Comparison of ENCODE assay signal across 26 cellular contexts in genomic region chrX:3076416-3076991, GRCh38. TPM values are rescaled to one million over a fixed set of nuclear protein-coding genes. Genes with fewer than 3 reads are reported as not detected.
DNase-seq lines count a peak whose midpoint lies in the region; ATAC-seq and TF ChIP-seq lines count a peak whose summit lies in the region.
"Had no signal": no experiment of that assay in that cellular context is flagged by ENCODE, and none has a peak within 500 bp of the region (broad histone marks: within the 10 kb centered on the region; RNA-seq: fewer than 3 reads in every experiment).

No MANE protein-coding gene starts in this region.

- peak; percentile 24 for DNase-seq in Calu3
- peak; percentile 15 for DNase-seq in H7
- peak; percentile 84 for DNase-seq in endodermal cell
- DNase-seq in islet precursor cell: peak; percentile 72
- no peak for DNase-seq in DMS 273 (lab: John Stamatoyannopoulos, UW; ENCODE audit: unreplicated experiment)
- DNase-seq in CD14-positive monocyte (ENCODE audit: low spot score): no peak
- no peak for DNase-seq in SJCRH30
- DNase-seq: 8988T; CD4-positive, CD25-positive, alpha-beta regulatory T cell; DMS53; GF-D8; HFFc6; Kasumi-1; NCI-H1092 treated with DMSO at 0.1 percent for 48 hours; NCI-H1436; NCI-H187 treated with DMSO at 0.1 percent for 48 hours; NCI-H2107; NCI-H524 treated with DMSO at 0.1 percent for 48 hours; Right ventricle myocardium superior; RPMI8226 had no signal

- no peaks in the 10 kb centered on the region for H3K36me3 Mint-ChIP-seq in Calu3 (ENCODE audit: insufficient read depth, unreplicated experiment)
- no peaks in the 10 kb centered on the region for H3K36me3 Mint-ChIP-seq in endodermal cell (ENCODE audit: low read depth)
- no peaks in the 10 kb centered on the region for H3K36me3 Mint-ChIP-seq in CD14-positive monocyte
- H3K36me3 Mint-ChIP-seq: CD4-positive, CD25-positive, alpha-beta regulatory T cell had no signal

- 76 to 100% methylated on average over 5 to 19 of the region's 21 CpGs for WGBS in endodermal cell (ENCODE audit: insufficient coverage in 1 of 2, insufficient read length in 1 of 2), 2 experiments

- H3K9me3 Mint-ChIP-seq in Calu3 (ENCODE audit: low read depth, unreplicated experiment) (no peaks in the 10 kb centered on the region), endodermal cell (no peaks in the 10 kb centered on the region), CD14-positive monocyte (peaks cover 0 to 3% (median 0%) of the 10 kb centered on the region in 7 donors)
- H3K9me3 Mint-ChIP-seq: HFFc6 had no signal

- BruUV-seq in Calu3 (replicated peaks; lab: Mats Ljungman, UMichigan): no TSS peak

- intact Hi-C loops in Calu3 (cut with micrococcal nuclease; ENCODE audit: unreplicated experiment): no loop called here
- intact Hi-C loops in CD14-positive monocyte (cut with micrococcal nuclease): no loop called here

- H3K4me3 ChIP-seq in H7 (ENCODE audit: insufficient read depth, low read depth, low read length): no peak overlapping the region
- no peak overlapping the region for H3K4me3 ChIP-seq in endodermal cell (ENCODE audit: low read length)
- no peak overlapping the region for H3K4me3 ChIP-seq in SJCRH30
- H3K4me3 ChIP-seq: HAP-1 had no signal

- H3K27ac ChIP-seq in endodermal cell (ENCODE audit: low read depth, low read length): no peak overlapping the region
- H3K27ac ChIP-seq in SJCRH30: no peak overlapping the region

- H3K27me3 Mint-ChIP-seq in Calu3 (ENCODE audit: unreplicated experiment) (peaks cover 23% of the 10 kb centered on the region), endodermal cell (ENCODE audit: insufficient read depth) (peaks cover 26% of the 10 kb centered on the region), CD14-positive monocyte (ENCODE audit: low read depth in 3 of 3) (peaks cover 8 to 22% (median 18%) of the 10 kb centered on the region in 3 donors)
- H3K27me3 Mint-ChIP-seq: CD4-positive, CD25-positive, alpha-beta regulatory T cell had no signal

- H3K27me3 ChIP-seq in H7 (ENCODE audit: control insufficient read depth, insufficient read depth, low read length) (no peaks in the 10 kb centered on the region), endodermal cell (ENCODE audit: control insufficient read depth, insufficient read depth, low read length, poor library complexity, severe bottlenecking) (no peaks in the 10 kb centered on the region), SJCRH30 (no peaks in the 10 kb centered on the region)

- H3K27ac Mint-ChIP-seq in Calu3 (ENCODE audit: unreplicated experiment) (no peak overlapping the region), endodermal cell (no peak overlapping the region), CD14-positive monocyte (no peak overlapping the region)
- H3K27ac Mint-ChIP-seq: CD4-positive, CD25-positive, alpha-beta regulatory T cell; HFFc6 had no signal

- H3K9me3 ChIP-seq in endodermal cell (ENCODE audit: control insufficient read depth, low read length) (no peaks in the 10 kb centered on the region), SJCRH30 (replicated peaks) (no peaks in the 10 kb centered on the region)
- H3K9me3 ChIP-seq: HAP-1 had no signal

- CTCF ChIA-PET in Calu3 (lab: Charles Lee): no interaction called here

- H3K4me3 Mint-ChIP-seq in Calu3 (ENCODE audit: low read depth, unreplicated experiment): peak overlapping the region; percentile 3
- H3K4me3 Mint-ChIP-seq in endodermal cell: no peak overlapping the region
- no peak overlapping the region for H3K4me3 Mint-ChIP-seq in CD14-positive monocyte
- H3K4me3 Mint-ChIP-seq: CD4-positive, CD25-positive, alpha-beta regulatory T cell; HFFc6 had no signal

- no peak overlapping the region for H3K9ac ChIP-seq in endodermal cell (ENCODE audit: extremely low read depth, low read length, poor library complexity, severe bottlenecking)

- H3K4me1 ChIP-seq in endodermal cell (ENCODE audit: control insufficient read depth, insufficient read depth, low read length) (no peaks in the 10 kb centered on the region), SJCRH30 (peaks cover 3% of the 10 kb centered on the region; the same call in 1 of the 2 replicates)
- H3K4me1 ChIP-seq: HAP-1 had no signal

- no peak for ATAC-seq in GM21619 (IDR thresholded peaks at IDR 0.05; ENCODE audit: unreplicated experiment)
- ATAC-seq: HepG2 had no signal

- no peak for TF ChIP-seq CTCF in Calu3 (IDR thresholded peaks at IDR 0.05; ENCODE audit: unreplicated experiment)
- no peak for TF ChIP-seq CTCF in endodermal cell (conservative IDR thresholded peaks at IDR 0.05)
- TF ChIP-seq CTCF in CD14-positive monocyte (IDR thresholded peaks at IDR 0.05): no peak

- H3K4me1 Mint-ChIP-seq in Calu3 (ENCODE audit: low read depth, unreplicated experiment) (peaks cover 20% of the 10 kb centered on the region), endodermal cell (no peaks in the 10 kb centered on the region), CD14-positive monocyte (no peaks in the 10 kb centered on the region)
- H3K4me1 Mint-ChIP-seq: CD4-positive, CD25-positive, alpha-beta regulatory T cell had no signal

- H3K36me3 ChIP-seq in H7 (replicated peaks; ENCODE audit: control insufficient read depth, insufficient read depth, low read length) (no peaks in the 10 kb centered on the region), endodermal cell (ENCODE audit: control insufficient read depth, insufficient read depth, low read length) (no peaks in the 10 kb centered on the region), SJCRH30 (no peaks in the 10 kb centered on the region)
- H3K36me3 ChIP-seq: HAP-1 had no signal

RNA-seq across cellular contexts. Expression of gene ARSF, which starts 35.2 kb away (rescaled TPM):
- total RNA-seq in Calu3 (2022) (not detected in 2 replicates), endodermal cell (not detected)
- total RNA-seq in H7 (2014; rRNA removed; shearing (Covaris generic)): not detected in 2 replicates
- 0.32 TPM for polyA plus RNA-seq in endodermal cell (2013, experiment 1 of 2)
- polyA plus RNA-seq in endodermal cell (2013, experiment 2 of 2): 0.21 TPM
- polyA plus RNA-seq in CD14-positive monocyte: not detected
- total RNA-seq in SJCRH30 (2014; rRNA removed; shearing (Covaris generic)): 1.4 and 1.9 TPM in 2 replicates
- total RNA-seq: CD4-positive, CD25-positive, alpha-beta regulatory T cell; HepG2; HFFc6; HT1080; Right ventricle myocardium superior; SK-MEL-5 had no signal
- polyA plus RNA-seq: BJ; CD4-positive, CD25-positive, alpha-beta regulatory T cell; HepG2 had no signal

Comparison
In these comparisons a context has a peak if more than half of its experiments do, and no peak if none do; other contexts are left out.
1. DNase-seq: peak in Calu3 (single experiment), H7 (single experiment), endodermal cell (single experiment) and islet precursor cell (single experiment); none in DMS 273 (single experiment), CD14-positive monocyte (single experiment) and SJCRH30 (0 of 2).